ENCODE assay signal across 1 cellular context in genomic region chr20:53869466-53870258, GRCh38.
A peak's percentile ranks its signal among the peaks of the same experiment; 100 is the strongest.
TF ChIP-seq lines count a peak whose summit lies in the region.

No MANE protein-coding gene starts in this region.

TF ChIP-seq in HepG2, 621 proteins besides CTCF, POLR2A, EP300 and RAD21 (continued from another document and continues in another):
- TF ChIP-seq SAFB2 (CRISPR knock-in tag; IDR thresholded peaks at IDR 0.05; ENCODE audit: borderline replicate concordance, low read depth) = peak; percentile 95; the same call in 1 of the 2 replicates
- peak; percentile 93 for TF ChIP-seq MED1 (CRISPR knock-in tag; IDR thresholded peaks at IDR 0.05)
- TF ChIP-seq ZSCAN9 (CRISPR knock-in tag; IDR thresholded peaks at IDR 0.05; ENCODE audit: borderline replicate concordance) = peak; percentile 93
- TF ChIP-seq NFIC (IDR thresholded peaks at IDR 0.05; ENCODE audit: low read length) = peak; percentile 69
- no peak for TF ChIP-seq GABPA (IDR thresholded peaks at IDR 0.05; ENCODE audit: low read depth, low read length)
- peak; percentile 34; the same call in 1 of the 2 replicates for TF ChIP-seq GABPA (CRISPR knock-in tag; IDR thresholded peaks at IDR 0.05; ENCODE audit: low read depth)
- no peak for TF ChIP-seq MTF2 (CRISPR knock-in tag; IDR thresholded peaks at IDR 0.05; ENCODE audit: borderline replicate concordance)
- TF ChIP-seq, protein P1, sequence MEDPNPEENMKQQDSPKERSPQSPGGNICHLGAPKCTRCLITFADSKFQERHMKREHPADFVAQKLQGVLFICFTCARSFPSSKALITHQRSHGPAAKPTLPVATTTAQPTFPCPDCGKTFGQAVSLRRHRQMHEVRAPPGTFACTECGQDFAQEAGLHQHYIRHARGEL (CRISPR knock-in tag; IDR thresholded peaks at IDR 0.05) = no peak
- peak; percentile 67 for TF ChIP-seq TBL1XR1 (IDR thresholded peaks at IDR 0.05; ENCODE audit: borderline replicate concordance, low read length, partially characterized antibody)
- TF ChIP-seq KAT7 (CRISPR knock-in tag; IDR thresholded peaks at IDR 0.05; ENCODE audit: borderline replicate concordance) = peak; percentile 95; the same call in 1 of the 2 replicates
- TF ChIP-seq ZNF354B (CRISPR knock-in tag; IDR thresholded peaks at IDR 0.05) = 0 out of 2 replicates have a peak, but pooled peaks have one; percentile 47
- peak; percentile 85; the same call in 1 of the 2 replicates for TF ChIP-seq MEIS2 (CRISPR knock-in tag; IDR thresholded peaks at IDR 0.05)
- no peak for TF ChIP-seq ATF3 (CRISPR knock-in tag; IDR thresholded peaks at IDR 0.05)
- 0 out of 2 replicates have a peak, but pooled peaks have one; percentile 29 for TF ChIP-seq ZNF160 (CRISPR knock-in tag; IDR thresholded peaks at IDR 0.05)
- peak; percentile 81; the same call in 1 of the 2 replicates for TF ChIP-seq DRAP1 (CRISPR knock-in tag; IDR thresholded peaks at IDR 0.05)
- TF ChIP-seq, protein P2, sequence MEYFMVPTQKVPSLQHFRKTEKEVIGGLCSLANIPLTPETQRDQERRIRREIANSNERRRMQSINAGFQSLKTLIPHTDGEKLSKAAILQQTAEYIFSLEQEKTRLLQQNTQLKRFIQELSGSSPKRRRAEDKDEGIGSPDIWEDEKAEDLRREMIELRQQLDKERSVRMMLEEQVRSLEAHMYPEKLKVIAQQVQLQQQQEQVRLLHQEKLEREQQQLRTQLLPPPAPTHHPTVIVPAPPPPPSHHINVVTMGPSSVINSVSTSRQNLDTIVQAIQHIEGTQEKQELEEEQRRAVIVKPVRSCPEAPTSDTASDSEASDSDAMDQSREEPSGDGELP (IDR thresholded peaks at IDR 0.05; ENCODE audit: borderline replicate concordance, low read depth) = no peak; the same call in 1 of the 2 replicates
- TF ChIP-seq TFDP1 (CRISPR knock-in tag; IDR thresholded peaks at IDR 0.05; ENCODE audit: borderline replicate concordance) = peak; percentile 26; the same call in 1 of the 2 replicates
- TF ChIP-seq TSC22D2 (CRISPR knock-in tag; IDR thresholded peaks at IDR 0.05; ENCODE audit: borderline replicate concordance) = no peak
- TF ChIP-seq SIX4 (CRISPR knock-in tag; IDR thresholded peaks at IDR 0.05) = no peak; the same call in 1 of the 2 replicates
- no peak for TF ChIP-seq PAF1 (CRISPR knock-in tag; IDR thresholded peaks at IDR 0.05)
- peak; percentile 61; the same call in 1 of the 2 replicates for TF ChIP-seq EHMT2 (IDR thresholded peaks at IDR 0.05; ENCODE audit: borderline replicate concordance, low read depth, low read length)
- peak; percentile 96 for TF ChIP-seq GATAD2A (CRISPR knock-in tag; IDR thresholded peaks at IDR 0.05)
- TF ChIP-seq KAT2B (IDR thresholded peaks at IDR 0.05; ENCODE audit: borderline replicate concordance, low read depth, low read length) = no peak
- no peak for TF ChIP-seq SETDB1 (CRISPR knock-in tag; IDR thresholded peaks at IDR 0.05; ENCODE audit: borderline replicate concordance)
- no peak for TF ChIP-seq EED (CRISPR knock-in tag; IDR thresholded peaks at IDR 0.05)
- TF ChIP-seq HNF1B (CRISPR knock-in tag; IDR thresholded peaks at IDR 0.05) = 0 out of 2 replicates have a peak, but pooled peaks have one; percentile 34
- TF ChIP-seq, protein P3, sequence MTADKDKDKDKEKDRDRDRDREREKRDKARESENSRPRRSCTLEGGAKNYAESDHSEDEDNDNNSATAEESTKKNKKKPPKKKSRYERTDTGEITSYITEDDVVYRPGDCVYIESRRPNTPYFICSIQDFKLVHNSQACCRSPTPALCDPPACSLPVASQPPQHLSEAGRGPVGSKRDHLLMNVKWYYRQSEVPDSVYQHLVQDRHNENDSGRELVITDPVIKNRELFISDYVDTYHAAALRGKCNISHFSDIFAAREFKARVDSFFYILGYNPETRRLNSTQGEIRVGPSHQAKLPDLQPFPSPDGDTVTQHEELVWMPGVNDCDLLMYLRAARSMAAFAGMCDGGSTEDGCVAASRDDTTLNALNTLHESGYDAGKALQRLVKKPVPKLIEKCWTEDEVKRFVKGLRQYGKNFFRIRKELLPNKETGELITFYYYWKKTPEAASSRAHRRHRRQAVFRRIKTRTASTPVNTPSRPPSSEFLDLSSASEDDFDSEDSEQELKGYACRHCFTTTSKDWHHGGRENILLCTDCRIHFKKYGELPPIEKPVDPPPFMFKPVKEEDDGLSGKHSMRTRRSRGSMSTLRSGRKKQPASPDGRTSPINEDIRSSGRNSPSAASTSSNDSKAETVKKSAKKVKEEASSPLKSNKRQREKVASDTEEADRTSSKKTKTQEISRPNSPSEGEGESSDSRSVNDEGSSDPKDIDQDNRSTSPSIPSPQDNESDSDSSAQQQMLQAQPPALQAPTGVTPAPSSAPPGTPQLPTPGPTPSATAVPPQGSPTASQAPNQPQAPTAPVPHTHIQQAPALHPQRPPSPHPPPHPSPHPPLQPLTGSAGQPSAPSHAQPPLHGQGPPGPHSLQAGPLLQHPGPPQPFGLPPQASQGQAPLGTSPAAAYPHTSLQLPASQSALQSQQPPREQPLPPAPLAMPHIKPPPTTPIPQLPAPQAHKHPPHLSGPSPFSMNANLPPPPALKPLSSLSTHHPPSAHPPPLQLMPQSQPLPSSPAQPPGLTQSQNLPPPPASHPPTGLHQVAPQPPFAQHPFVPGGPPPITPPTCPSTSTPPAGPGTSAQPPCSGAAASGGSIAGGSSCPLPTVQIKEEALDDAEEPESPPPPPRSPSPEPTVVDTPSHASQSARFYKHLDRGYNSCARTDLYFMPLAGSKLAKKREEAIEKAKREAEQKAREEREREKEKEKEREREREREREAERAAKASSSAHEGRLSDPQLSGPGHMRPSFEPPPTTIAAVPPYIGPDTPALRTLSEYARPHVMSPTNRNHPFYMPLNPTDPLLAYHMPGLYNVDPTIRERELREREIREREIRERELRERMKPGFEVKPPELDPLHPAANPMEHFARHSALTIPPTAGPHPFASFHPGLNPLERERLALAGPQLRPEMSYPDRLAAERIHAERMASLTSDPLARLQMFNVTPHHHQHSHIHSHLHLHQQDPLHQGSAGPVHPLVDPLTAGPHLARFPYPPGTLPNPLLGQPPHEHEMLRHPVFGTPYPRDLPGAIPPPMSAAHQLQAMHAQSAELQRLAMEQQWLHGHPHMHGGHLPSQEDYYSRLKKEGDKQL (CRISPR knock-in tag; IDR thresholded peaks at IDR 0.05; ENCODE audit: low read depth) = no peak
- no peak for TF ChIP-seq REL (CRISPR knock-in tag; conservative IDR thresholded peaks at IDR 0.05)
- TF ChIP-seq ZNF280B (CRISPR knock-in tag; IDR thresholded peaks at IDR 0.05; ENCODE audit: borderline replicate concordance) = no peak
- TF ChIP-seq THAP11 (CRISPR knock-in tag; IDR thresholded peaks at IDR 0.05) = peak; percentile 77; the same call in 1 of the 2 replicates
- no peak for TF ChIP-seq HMG20B (CRISPR knock-in tag; conservative IDR thresholded peaks at IDR 0.05)
- TF ChIP-seq MYC (CRISPR knock-in tag; IDR thresholded peaks at IDR 0.05; ENCODE audit: borderline replicate concordance) = 0 out of 2 replicates have a peak, but pooled peaks have one; percentile 20
- peak; percentile 69; the same call in 1 of the 2 replicates for TF ChIP-seq ZNF232 (CRISPR knock-in tag; IDR thresholded peaks at IDR 0.05; ENCODE audit: borderline replicate concordance)
- no peak; the same call in 1 of the 2 replicates for TF ChIP-seq ZBTB37 (CRISPR knock-in tag; IDR thresholded peaks at IDR 0.05)
- TF ChIP-seq CREM (IDR thresholded peaks at IDR 0.05) = peak; percentile 59
- TF ChIP-seq CREM (CRISPR knock-in tag; IDR thresholded peaks at IDR 0.05) = no peak
- peak; percentile 83; the same call in 1 of the 2 replicates for TF ChIP-seq RFXAP (CRISPR knock-in tag; IDR thresholded peaks at IDR 0.05; ENCODE audit: borderline replicate concordance)
- peak; percentile 83 for TF ChIP-seq PHF5A (CRISPR knock-in tag; IDR thresholded peaks at IDR 0.05; ENCODE audit: low read depth, unreplicated experiment)
- peak; percentile 28; the same call in 1 of the 2 replicates for TF ChIP-seq HNF4G (IDR thresholded peaks at IDR 0.05; ENCODE audit: borderline replicate concordance, low read depth, low read length)
- TF ChIP-seq HNF4G (CRISPR knock-in tag; IDR thresholded peaks at IDR 0.05; ENCODE audit: borderline replicate concordance, low read depth) = peak; percentile 53; the same call in 1 of the 2 replicates
- TF ChIP-seq SP1 (IDR thresholded peaks at IDR 0.05) = no peak
- TF ChIP-seq SP1 (CRISPR knock-in tag; IDR thresholded peaks at IDR 0.05) = no peak
- peak; percentile 41; the same call in 1 of the 2 replicates for TF ChIP-seq NFYC (CRISPR knock-in tag; IDR thresholded peaks at IDR 0.05)
- TF ChIP-seq ZNF143 (CRISPR knock-in tag; IDR thresholded peaks at IDR 0.05) = no peak
- peak; percentile 97 for TF ChIP-seq KDM3A (CRISPR knock-in tag; IDR thresholded peaks at IDR 0.05; ENCODE audit: low read depth)
- TF ChIP-seq PCBP1 (IDR thresholded peaks at IDR 0.05; ENCODE audit: borderline replicate concordance, low read depth, low read length) = no peak
- no peak for TF ChIP-seq NR1H2 (CRISPR knock-in tag; IDR thresholded peaks at IDR 0.05; ENCODE audit: borderline replicate concordance, low read depth)
- peak; percentile 93 for TF ChIP-seq MXD4 (CRISPR knock-in tag; IDR thresholded peaks at IDR 0.05)
- no peak for TF ChIP-seq ZNF839 (CRISPR knock-in tag; IDR thresholded peaks at IDR 0.05; ENCODE audit: borderline replicate concordance)
- TF ChIP-seq CC2D1A (CRISPR knock-in tag; IDR thresholded peaks at IDR 0.05) = no peak
- TF ChIP-seq ZNF263 (CRISPR knock-in tag; IDR thresholded peaks at IDR 0.05) = no peak
